Comparison of ENCODE assay signal across 20 cellular contexts in genomic region chr9:137743695-137744094, GRCh38.
"Had no signal": no experiment of that assay in that cellular context is flagged by ENCODE, and none has a peak within 500 bp of the region (broad histone marks: within the 10 kb centered on the region; RNA-seq: fewer than 3 reads in every experiment).

No MANE protein-coding gene starts in this region.

- H3K4me1 ChIP-seq: upper lobe of right lung had no signal

- H3K27ac Mint-ChIP-seq: activated CD4-positive, alpha-beta T cell treated with anti-CD3 and anti-CD28 coated beads for 36 hours; activated naive CD8-positive, alpha-beta T cell had no signal

- H3K9me3 ChIP-seq: esophagus squamous epithelium, left ventricle myocardium inferior, prostate gland, thoracic aorta, upper lobe of right lung had no signal

- H3K27me3 Mint-ChIP-seq: activated CD4-positive, alpha-beta memory T cell treated with anti-CD3 and anti-CD28 coated beads for 36 hours; activated CD4-positive, alpha-beta T cell treated with anti-CD3 and anti-CD28 coated beads for 36 hours; activated naive CD8-positive, alpha-beta T cell; natural killer cell treated with Interleukin-12 subunit alpha and Interleukin-12 subunit beta and Interleukin-15 and Interleukin-18, amount 100 ng/mL, for 72 hours had no signal

- H3K36me3 ChIP-seq: prostate gland had no signal

- ATAC-seq: activated CD4-positive, alpha-beta T cell treated with anti-CD3 and anti-CD28 coated beads for 36 hours; activated T-cell treated with anti-CD3 and anti-CD28 coated beads, Interleukin-2, amount 50 U/mL, for 72 hours; natural killer cell treated with Interleukin-12 subunit alpha and Interleukin-12 subunit beta and Interleukin-15 and Interleukin-18, amount 100 ng/mL, for 72 hours; upper lobe of right lung had no signal

- H3K9me3 Mint-ChIP-seq: activated CD4-positive, alpha-beta memory T cell treated with anti-CD3 and anti-CD28 coated beads for 36 hours; activated T-cell treated with anti-CD3 and anti-CD28 coated beads, Interleukin-2, amount 50 U/mL, for 72 hours; natural killer cell treated with Interleukin-12 subunit alpha and Interleukin-12 subunit beta and Interleukin-15 and Interleukin-18, amount 100 ng/mL, for 72 hours had no signal

- H3K27ac ChIP-seq: coronary artery, esophagus squamous epithelium, left ventricle myocardium inferior, skin epidermis, thoracic aorta, upper lobe of right lung had no signal

- H3K27me3 ChIP-seq: esophagus squamous epithelium, upper lobe of right lung had no signal

- DNase-seq: activated CD4-positive, alpha-beta memory T cell treated with anti-CD3 and anti-CD28 coated beads for 36 hours; activated CD4-positive, alpha-beta T cell treated with anti-CD3 and anti-CD28 coated beads for 36 hours; activated gamma-delta T cell treated with Interleukin-2 at 50 U/mL for 16 hours; activated T-cell treated with anti-CD3 and anti-CD28 coated beads, Interleukin-2, amount 50 U/mL, for 72 hours; amniotic stem cell; central memory CD4-positive, alpha-beta T cell; esophagus squamous epithelium; hippocampal formation; left ventricle myocardium inferior; mesendoderm; stimulated activated CD4-positive, alpha-beta T cell treated with anti-CD3 and anti-CD28 coated beads, Interleukin-4, amount 100 ng/mL, for 24 hours; T-helper 1 cell; T1000; upper lobe of right lung had no signal

- H3K4me3 ChIP-seq: coronary artery, esophagus squamous epithelium, left ventricle myocardium inferior, prostate gland, skin epidermis, thoracic aorta, upper lobe of right lung had no signal

- H3K4me3 Mint-ChIP-seq: activated CD4-positive, alpha-beta memory T cell treated with anti-CD3 and anti-CD28 coated beads for 36 hours; activated CD4-positive, alpha-beta T cell treated with anti-CD3 and anti-CD28 coated beads for 36 hours; activated naive CD8-positive, alpha-beta T cell; activated T-cell treated with anti-CD3 and anti-CD28 coated beads, Interleukin-2, amount 50 U/mL, for 72 hours; natural killer cell treated with Interleukin-12 subunit alpha and Interleukin-12 subunit beta and Interleukin-15 and Interleukin-18, amount 100 ng/mL, for 72 hours had no signal
